9 cellular contexts compared by ENCODE assay signal in the genomic region with DNA sequence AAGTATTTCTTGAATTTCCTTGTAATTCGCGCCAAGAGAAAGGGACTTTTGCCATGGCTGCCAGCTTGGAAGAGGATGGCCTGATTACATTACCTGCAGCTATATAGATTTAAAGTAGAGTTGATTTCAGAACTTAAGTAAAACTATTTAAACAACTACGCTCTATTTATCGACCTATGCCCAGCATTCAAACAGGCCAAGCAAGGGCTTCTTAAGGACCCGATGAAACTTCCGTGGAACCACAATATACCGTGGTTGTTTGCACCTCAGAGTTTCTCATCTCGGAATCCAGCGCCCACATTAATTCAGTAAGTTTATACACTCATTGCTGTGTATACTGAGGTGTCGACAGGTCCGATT. TPM values are rescaled to one million over a fixed set of nuclear protein-coding genes. Genes with fewer than 3 reads are reported as not detected.
A peak's percentile ranks its signal among the peaks of the same experiment; 100 is the strongest.
DNase-seq lines count a peak whose midpoint lies in the region; ATAC-seq, FAIRE-seq and TF ChIP-seq lines count a peak whose summit lies in the region.
"Had no signal": no experiment of that assay in that cellular context is flagged by ENCODE, and none has a peak within 500 bp of the region (broad histone marks: within the 10 kb centered on the region; RNA-seq: fewer than 3 reads in every experiment).

No MANE protein-coding gene starts in this region.

- no peak for DNase-seq in T-helper 2 cell treated with Interferon-gamma antibody and Interleukin-4, amounts not matched to agents 5 μg/mL and 100 μg/mL, for 36 hours (ENCODE audit: low spot score)
- DNase-seq in T-helper 2 cell (no peak), astrocyte (ENCODE audit: low read depth) (no peak), kidney epithelial cell (ENCODE audit: low read depth) (no peak), NCI-H82 treated with DMSO at 0.1 percent for 48 hours (lab: John Stamatoyannopoulos, UW; ENCODE audit: unreplicated experiment) (no peak)

- peak overlapping the region; percentile 71 for H2AFZ ChIP-seq in astrocyte (ENCODE audit: low read depth, low read length)

- H3K27ac ChIP-seq in astrocyte (ENCODE audit: low read depth, low read length): peak overlapping the region; percentile 54
- H3K27ac ChIP-seq in subcutaneous abdominal adipose tissue (ENCODE audit: low read depth, low read length): no peak overlapping the region

- ATAC-seq in HG02840 (IDR thresholded peaks at IDR 0.05; ENCODE audit: low FRiP score, unreplicated experiment): no peak
- no peak for ATAC-seq in GM19455 (IDR thresholded peaks at IDR 0.05; ENCODE audit: unreplicated experiment)

- peaks cover 14% of the 10 kb centered on the region for H3K79me2 ChIP-seq in astrocyte (ENCODE audit: insufficient read depth, low read length)

- H3K27me3 ChIP-seq in astrocyte (ENCODE audit: insufficient read depth, low read length): no peaks in the 10 kb centered on the region
- no peaks in the 10 kb centered on the region for H3K27me3 ChIP-seq in kidney epithelial cell (ENCODE audit: control insufficient read depth, insufficient read depth, low read length)
- H3K27me3 ChIP-seq in subcutaneous abdominal adipose tissue (ENCODE audit: control insufficient read depth in 5 of 5, insufficient read depth in 4 of 5, low read length in 5 of 5): no peaks in the 10 kb centered on the region

- no peaks in the 10 kb centered on the region for H3K9me3 Mint-ChIP-seq in T-helper 2 cell treated with Interferon-gamma antibody and Interleukin-4, amounts not matched to agents 5 μg/mL and 100 μg/mL, for 36 hours
- no peaks in the 10 kb centered on the region for H3K9me3 Mint-ChIP-seq in astrocyte (ENCODE audit: unreplicated experiment)

- no peak overlapping the region for H3K27ac Mint-ChIP-seq in T-helper 2 cell treated with Interferon-gamma antibody and Interleukin-4, amounts not matched to agents 5 μg/mL and 100 μg/mL, for 36 hours
- H3K27ac Mint-ChIP-seq in astrocyte (ENCODE audit: unreplicated experiment): peak overlapping the region; percentile 86

- peak overlapping the region; percentile 75 for H3K4me3 Mint-ChIP-seq in T-helper 2 cell treated with Interferon-gamma antibody and Interleukin-4, amounts not matched to agents 5 μg/mL and 100 μg/mL, for 36 hours
- H3K4me3 Mint-ChIP-seq in astrocyte (ENCODE audit: unreplicated experiment): peak overlapping the region; percentile 91

- H3K9ac ChIP-seq in astrocyte (ENCODE audit: low read length) (no peak overlapping the region), subcutaneous abdominal adipose tissue (ENCODE audit: low read length in 5 of 5) (no peak overlapping the region)

- H3K27me3 Mint-ChIP-seq in T-helper 2 cell treated with Interferon-gamma antibody and Interleukin-4, amounts not matched to agents 5 μg/mL and 100 μg/mL, for 36 hours (ENCODE audit: low read depth): peaks cover 49% of the 10 kb centered on the region
- H3K27me3 Mint-ChIP-seq in astrocyte (ENCODE audit: low read depth, unreplicated experiment): no peaks in the 10 kb centered on the region

- H3K4me3 ChIP-seq in astrocyte (ENCODE audit: insufficient read depth, low read depth, low read length) (peak overlapping the region; percentile 60), kidney epithelial cell (ENCODE audit: low read depth, low read length) (peak overlapping the region; percentile 73), subcutaneous abdominal adipose tissue (ENCODE audit: low read depth in 1 of 5, low read length in 5 of 5) (peak overlapping the region in 4 of 5 donors; percentile 60 to 75 (median 68))

- H3K9me3 ChIP-seq in astrocyte (ENCODE audit: insufficient read depth, low read depth, low read length) (no peaks in the 10 kb centered on the region), subcutaneous abdominal adipose tissue (ENCODE audit: control insufficient read depth in 5 of 5, low read length in 5 of 5) (no peaks in the 10 kb centered on the region)

- H3K4me2 ChIP-seq in astrocyte (ENCODE audit: low read length): peak overlapping the region; percentile 84

- H3K36me3 ChIP-seq in astrocyte (ENCODE audit: insufficient read depth, low read length): no peaks in the 10 kb centered on the region
- H3K36me3 ChIP-seq in kidney epithelial cell (ENCODE audit: control insufficient read depth, insufficient read depth, low read length): no peaks in the 10 kb centered on the region
- H3K36me3 ChIP-seq in subcutaneous abdominal adipose tissue (ENCODE audit: control insufficient read depth in 5 of 5, insufficient read depth in 5 of 5, low read length in 5 of 5): no peaks in the 10 kb centered on the region

- no peak for FAIRE-seq in astrocyte (lab: Jason Lieb, UNC)
- FAIRE-seq: A204.1 had no signal

- H3K4me1 Mint-ChIP-seq in T-helper 2 cell treated with Interferon-gamma antibody and Interleukin-4, amounts not matched to agents 5 μg/mL and 100 μg/mL, for 36 hours (ENCODE audit: low read depth): peaks cover 5% of the 10 kb centered on the region
- peaks cover 25% of the 10 kb centered on the region for H3K4me1 Mint-ChIP-seq in astrocyte (ENCODE audit: low read depth, unreplicated experiment)

- peaks cover 18% of the 10 kb centered on the region for H4K20me1 ChIP-seq in astrocyte (ENCODE audit: insufficient read depth, low read length)

- no peaks in the 10 kb centered on the region for H3K36me3 Mint-ChIP-seq in T-helper 2 cell treated with Interferon-gamma antibody and Interleukin-4, amounts not matched to agents 5 μg/mL and 100 μg/mL, for 36 hours (ENCODE audit: low read depth)
- H3K36me3 Mint-ChIP-seq in astrocyte (ENCODE audit: low read depth, unreplicated experiment): no peaks in the 10 kb centered on the region

- TF ChIP-seq CTCF in astrocyte (IDR thresholded peaks at IDR 0.05; ENCODE audit: insufficient read depth, low read depth, low read length): no peak
- no peak for TF ChIP-seq CTCF in kidney epithelial cell (IDR thresholded peaks at IDR 0.05; ENCODE audit: insufficient read depth, low read length, poor library complexity, severe bottlenecking)

- peaks cover 8% of the 10 kb centered on the region for H3K4me1 ChIP-seq in astrocyte (ENCODE audit: insufficient read depth, low read length)
- peaks cover 1 to 20% (median 15%) of the 10 kb centered on the region in 5 donors for H3K4me1 ChIP-seq in subcutaneous abdominal adipose tissue (ENCODE audit: control insufficient read depth in 5 of 5, insufficient read depth in 5 of 5, low read length in 5 of 5)

RNA-seq across cellular contexts. Expression of a gene that starts 0.5 kb away (rescaled TPM):
- total RNA-seq in astrocyte (21.0 and 22.5 TPM in 2 replicates), kidney epithelial cell (14.2 and 25.5 TPM in 2 replicates)

RNA-seq across cellular contexts. Expression of a gene that starts 35.0 kb away (rescaled TPM):
- total RNA-seq in astrocyte: 12.2 and 12.6 TPM in 2 replicates
- 9.9 and 14.1 TPM in 2 replicates for total RNA-seq in kidney epithelial cell
